ENCODE assay signal across 5 cellular contexts in genomic region chr10:99419688-99420087, GRCh38.
"Had no signal": no experiment of that assay in that cellular context is flagged by ENCODE, and none has a peak within 500 bp of the region (broad histone marks: within the 10 kb centered on the region; RNA-seq: fewer than 3 reads in every experiment).

No MANE protein-coding gene starts in this region.

- H3K27me3 Mint-ChIP-seq: IgD-negative memory B cell had no signal

- H3K4me3 Mint-ChIP-seq: IgD-negative memory B cell had no signal

- H3K4me3 ChIP-seq: K562 had no signal

- ATAC-seq: HepG2, K562 had no signal

- DNase-seq: IMR-90 had no signal

- H3K27ac Mint-ChIP-seq: IgD-negative memory B cell had no signal

- H3K27ac ChIP-seq: HL-60 had no signal
